ENCODE assay signal across 22 cellular contexts in genomic region chr22:47245286-47245685, GRCh38.
DNase-seq lines count a peak whose midpoint lies in the region; ATAC-seq and TF ChIP-seq lines count a peak whose summit lies in the region.
"Had no signal": no experiment of that assay in that cellular context is flagged by ENCODE, and none has a peak within 500 bp of the region (broad histone marks: within the 10 kb centered on the region; RNA-seq: fewer than 3 reads in every experiment).

No MANE protein-coding gene starts in this region.

- H3K27ac ChIP-seq in right atrium auricular region: no peak overlapping the region
- H3K27ac ChIP-seq in osteoblast (ENCODE audit: low read depth, low read length): no peak overlapping the region
- no peak overlapping the region for H3K27ac ChIP-seq in vagina
- H3K27ac ChIP-seq: 22Rv1; A549; BLaER1 treated with 17β-estradiol and CSF1 and Interleukin-3, amounts not matched to agents 10 nM and 100 nM; C4-2B had no signal

- intact Hi-C loops in Right ventricle myocardium superior (cut with DNase I) (no loop called here), vagina (cut with DNase I) (no loop called here)

- H3K36me3 ChIP-seq in right atrium auricular region (no peaks in the 10 kb centered on the region), osteoblast (ENCODE audit: insufficient read depth, low read length) (no peaks in the 10 kb centered on the region), vagina (no peaks in the 10 kb centered on the region)
- H3K36me3 ChIP-seq: BLaER1 treated with 17β-estradiol and CSF1 and Interleukin-3, amounts not matched to agents 10 nM and 100 nM had no signal

- H3K4me2 ChIP-seq in osteoblast (ENCODE audit: insufficient read depth, low read length): no peak overlapping the region
- H3K4me2 ChIP-seq: A549; BLaER1 treated with 17β-estradiol and CSF1 and Interleukin-3, amounts not matched to agents 10 nM and 100 nM had no signal

- TF ChIP-seq CTCF in right atrium auricular region (IDR thresholded peaks at IDR 0.05): no peak
- TF ChIP-seq CTCF in osteoblast (IDR thresholded peaks at IDR 0.05; ENCODE audit: extremely low read depth, low read depth, low read length): no peak
- TF ChIP-seq CTCF in vagina (IDR thresholded peaks at IDR 0.05): no peak

- H3K79me2 ChIP-seq in osteoblast (ENCODE audit: insufficient read depth, low read length): no peaks in the 10 kb centered on the region

- H3K4me1 ChIP-seq in right atrium auricular region: no peaks in the 10 kb centered on the region
- no peaks in the 10 kb centered on the region for H3K4me1 ChIP-seq in osteoblast (ENCODE audit: insufficient read depth, low read length)
- no peaks in the 10 kb centered on the region for H3K4me1 ChIP-seq in vagina
- H3K4me1 ChIP-seq: A549 had no signal

- peak; percentile 9 for DNase-seq in right atrium auricular region (ENCODE audit: low spot score)
- no peak for DNase-seq in Right ventricle myocardium superior
- DNase-seq in osteoblast (ENCODE audit: insufficient read length, low spot score, missing footprints): peak; percentile 65
- DNase-seq in vagina (ENCODE audit: extremely low spot score in 2 of 2): peak; percentile 13 to 74
- DNase-seq in COLO668 (lab: John Stamatoyannopoulos, UW; ENCODE audit: unreplicated experiment): no peak
- DNase-seq in activated CD4-positive, alpha-beta T cell treated with anti-CD3 and anti-CD28 coated beads for 1 hour: no peak
- DNase-seq: AML-193; CD4-positive, alpha-beta T cell; CD8-positive, alpha-beta T cell; COR-L47; DMS 273 treated with DMSO at 0.1 percent for 48 hours; DMS153; DMS53; DMS79; DND-41; EL; GDM1 had no signal

- no peaks in the 10 kb centered on the region for H4K20me1 ChIP-seq in osteoblast (ENCODE audit: insufficient read depth, low read length)
- H4K20me1 ChIP-seq: BLaER1 treated with 17β-estradiol and CSF1 and Interleukin-3, amounts not matched to agents 10 nM and 100 nM had no signal

- H3K27me3 ChIP-seq in right atrium auricular region (no peaks in the 10 kb centered on the region), osteoblast (ENCODE audit: insufficient read depth, low read length) (no peaks in the 10 kb centered on the region), vagina (no peaks in the 10 kb centered on the region)
- H3K27me3 ChIP-seq: BLaER1 treated with 17β-estradiol and CSF1 and Interleukin-3, amounts not matched to agents 10 nM and 100 nM had no signal

- no peak overlapping the region for H2AFZ ChIP-seq in osteoblast (ENCODE audit: low read length)

- ATAC-seq in Right ventricle myocardium superior (ENCODE audit: poor library complexity): no peak
- ATAC-seq: A549; CD8-positive, alpha-beta T cell; GM12878 had no signal

- H3K9me3 ChIP-seq in right atrium auricular region: peaks cover 0 to 4% of the 10 kb centered on the region in 2 donors
- H3K9me3 ChIP-seq in osteoblast (ENCODE audit: low read depth, low read length): no peaks in the 10 kb centered on the region
- H3K9me3 ChIP-seq in vagina: no peaks in the 10 kb centered on the region

- no peak for TF ChIP-seq POLR2A in vagina (IDR thresholded peaks at IDR 0.05)

- H3K4me3 ChIP-seq in right atrium auricular region: no peak overlapping the region
- H3K4me3 ChIP-seq in osteoblast (ENCODE audit: insufficient read depth, low read length): no peak overlapping the region
- no peak overlapping the region for H3K4me3 ChIP-seq in vagina
- H3K4me3 ChIP-seq: A549; BLaER1 treated with 17β-estradiol and CSF1 and Interleukin-3, amounts not matched to agents 10 nM and 100 nM; GM12878 had no signal

Comparison
In these comparisons a context has a peak if more than half of its experiments do, and no peak if none do; other contexts are left out.
1. DNase-seq: peak in right atrium auricular region (single experiment), osteoblast (single experiment) and vagina (2 of 2); none in Right ventricle myocardium superior (single experiment), COLO668 (single experiment) and activated CD4-positive, alpha-beta T cell treated with anti-CD3 and anti-CD28 coated beads for 1 hour (single experiment).